26 cellular contexts compared by ENCODE assay signal in the genomic region with DNA sequence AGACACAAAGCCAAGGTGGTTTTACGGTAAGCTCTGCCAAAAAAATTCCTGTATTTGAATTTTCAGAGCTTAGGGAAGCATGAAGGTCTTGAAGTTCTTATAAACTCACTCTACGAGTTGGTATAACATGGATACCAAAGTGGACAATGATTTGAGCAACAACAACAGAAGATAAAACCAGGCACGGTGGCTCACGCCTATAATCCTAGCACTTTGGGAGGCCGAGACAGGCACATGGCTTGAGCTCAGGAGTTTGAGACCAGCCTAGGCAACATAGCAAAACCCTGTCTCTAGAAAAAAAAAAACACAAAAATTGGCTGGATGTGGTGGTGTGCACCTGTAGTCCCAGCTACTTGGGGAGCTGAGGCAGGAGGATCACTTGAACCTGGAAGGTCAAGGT. TPM values are rescaled to one million over a fixed set of nuclear protein-coding genes. Genes with fewer than 3 reads are reported as not detected.
"Had no signal": no experiment of that assay in that cellular context is flagged by ENCODE, and none has a peak within 500 bp of the region (broad histone marks: within the 10 kb centered on the region; RNA-seq: fewer than 3 reads in every experiment).

No MANE protein-coding gene starts in this region.

- H3K9me3 Mint-ChIP-seq: effector memory CD8-positive, alpha-beta T cell had no signal

- H3K9me3 ChIP-seq: gastrocnemius medialis, mucosa of descending colon had no signal

- H3K27me3 ChIP-seq: dorsolateral prefrontal cortex, esophagus squamous epithelium, gastrocnemius medialis, heart right ventricle, left lung had no signal

- H3K27ac Mint-ChIP-seq: effector memory CD8-positive, alpha-beta T cell; mesothelial cell of epicardium had no signal

- H3K27me3 Mint-ChIP-seq: effector memory CD8-positive, alpha-beta T cell; naive B cell had no signal

- H3K4me3 Mint-ChIP-seq: effector memory CD8-positive, alpha-beta T cell; mesothelial cell of epicardium; naive B cell had no signal

- H3K36me3 ChIP-seq: esophagus squamous epithelium, gastrocnemius medialis, heart right ventricle, left lung, lower lobe of right lung had no signal

- H3K36me3 Mint-ChIP-seq: mesothelial cell of epicardium, naive B cell had no signal

- H3K4me3 ChIP-seq: coronary artery, dorsolateral prefrontal cortex, esophagus squamous epithelium, gastrocnemius medialis, heart right ventricle, left lung, lower lobe of right lung, mucosa of descending colon had no signal

- ATAC-seq: effector memory CD8-positive, alpha-beta T cell; gastrocnemius medialis; heart right ventricle; left cardiac atrium; left lung; left ventricle myocardium superior; lower lobe of right lung; mucosa of descending colon had no signal

- DNase-seq: dermis blood vessel endothelial cell; dorsolateral prefrontal cortex; effector CD8-positive, alpha-beta T cell; effector memory CD8-positive, alpha-beta T cell; esophagus squamous epithelium; foreskin fibroblast; foreskin melanocyte; gastrocnemius medialis; glutamatergic neuron; heart right ventricle; hippocampal formation; left cardiac atrium; left lung; left ventricle myocardium superior; lower lobe of right lung; mesenchymal stem cell; mucosa of descending colon; naive B cell had no signal

- H3K4me1 ChIP-seq: gastrocnemius medialis, lower lobe of right lung had no signal

- H3K27ac ChIP-seq: coronary artery, esophagus squamous epithelium, gastrocnemius medialis, heart right ventricle, left lung, lower lobe of right lung had no signal

RNA-seq across cellular contexts. Expression of a gene that starts 43.7 kb away (rescaled TPM):
- total RNA-seq: dermis blood vessel endothelial cell, endothelial cell of umbilical vein, epithelial cell of proximal tubule, glomerular endothelial cell, kidney epithelial cell, left lung, lung microvascular endothelial cell had no signal
- polyA plus RNA-seq: keratinocyte had no signal
